Comparison of ENCODE assay signal across 8 cellular contexts in genomic region chr19:801030-801860, GRCh38. TPM values are rescaled to one million over a fixed set of nuclear protein-coding genes. Genes with fewer than 3 reads are reported as not detected.
DNase-seq lines count a peak whose midpoint lies in the region; FAIRE-seq and TF ChIP-seq lines count a peak whose summit lies in the region.

No MANE protein-coding gene starts in this region.

- H3K27me3 Mint-ChIP-seq in neural progenitor cell (ENCODE audit: insufficient read depth, low read depth) = peaks cover 13% of the 10 kb centered on the region

- peaks cover 84% of the 10 kb centered on the region for H4K20me1 ChIP-seq in neural progenitor cell (ENCODE audit: low read depth)

- peaks cover 39% of the 10 kb centered on the region for H3K4me1 ChIP-seq in neural progenitor cell

- H2AFZ ChIP-seq in neural progenitor cell (replicated peaks) = no peak overlapping the region

- no peak overlapping the region for H3K27ac ChIP-seq in neural progenitor cell

- peaks cover 47% of the 10 kb centered on the region for H3K4me1 Mint-ChIP-seq in neural progenitor cell

- H3K4me3 ChIP-seq in epithelial cell of proximal tubule (ENCODE audit: low read depth, low read length) (peak overlapping the region; percentile 92), neural progenitor cell (no peak overlapping the region)

- peak overlapping the region; percentile 11 for H3K9ac ChIP-seq in neural progenitor cell

- no peaks in the 10 kb centered on the region for H3K9me3 Mint-ChIP-seq in neural progenitor cell

- no peaks in the 10 kb centered on the region for H3K9me3 ChIP-seq in neural progenitor cell (ENCODE audit: low read depth)

- no peaks in the 10 kb centered on the region for H3K27me3 ChIP-seq in neural progenitor cell

- peaks cover 85% of the 10 kb centered on the region for H3K79me2 ChIP-seq in neural progenitor cell (ENCODE audit: low read depth)

- no peaks in the 10 kb centered on the region for H3K36me3 ChIP-seq in neural progenitor cell

- H3K36me3 Mint-ChIP-seq in neural progenitor cell = peaks cover 19% of the 10 kb centered on the region

- no peak overlapping the region for H3K27ac Mint-ChIP-seq in neural progenitor cell

- peaks cover 41% of the 10 kb centered on the region for H3F3A ChIP-seq in neural progenitor cell (ENCODE audit: low read depth)

- FAIRE-seq in HTR-8/SVneo (lab: Jason Lieb, UNC) = no peak

- H3K4me3 Mint-ChIP-seq in neural progenitor cell = peak overlapping the region; percentile 74

- peak overlapping the region; percentile 53 for H3K4me2 ChIP-seq in neural progenitor cell

- DNase-seq in D341Med (ENCODE audit: low spot score) (peak; percentile 55), epithelial cell of proximal tubule (ENCODE audit: low read depth) (no peak), neural progenitor cell (ENCODE audit: low spot score) (no peak), NCI-H1105 treated with DMSO at 0.1 percent for 48 hours (lab: John Stamatoyannopoulos, UW) (no peak), OCI-M2 (lab: John Stamatoyannopoulos, UW; ENCODE audit: unreplicated experiment) (no peak), HTR-8/SVneo (ENCODE audit: insufficient read length, low spot score) (no peak), GM20000 (ENCODE audit: low spot score) (no peak)

- TF ChIP-seq CTCF in epithelial cell of proximal tubule (conservative IDR thresholded peaks at IDR 0.05; ENCODE audit: low read depth, low read length) (no peak), neural progenitor cell (IDR thresholded peaks at IDR 0.05) (no peak), GM20000 (IDR thresholded peaks at IDR 0.05; ENCODE audit: extremely low read depth, missing control alignments) (no peak)

TF ChIP-seq in PFSK-1, 5 proteins besides CTCF, POLR2A, EP300 and RAD21:
- TF ChIP-seq POLR2AphosphoS5 (IDR thresholded peaks at IDR 0.05; ENCODE audit: low read depth, low read length) (no peak), SIN3A (IDR thresholded peaks at IDR 0.05; ENCODE audit: borderline replicate concordance, insufficient read depth, low read length) (peak; percentile 74; the same call in 1 of the 2 replicates), REST (IDR thresholded peaks at IDR 0.05; ENCODE audit: insufficient read depth in 1 of 2, low read depth in 2 of 2, low read length in 2 of 2) (no peak), FOXP2 (optimal IDR thresholded peaks at IDR 0.05; ENCODE audit: borderline replicate concordance, extremely low read depth, extremely low read length, insufficient read depth) (peak; percentile 36), TAF1 (IDR thresholded peaks at IDR 0.05; ENCODE audit: borderline replicate concordance, insufficient read depth, low read length) (no peak)
TF ChIP-seq in PFSK-1: peak in this region for 2.

RNA-seq across cellular contexts. Expression of gene PTBP1, which starts 4.0 kb away (rescaled TPM):
- polyA plus RNA-seq in PFSK-1 (2012; ENCODE audit: insufficient read length, low read depth) = 700 TPM
- 186 and 453 TPM in 2 replicates for total RNA-seq in epithelial cell of proximal tubule
- 237 and 543 TPM in 2 replicates for total RNA-seq in neural progenitor cell (ENCODE audit: low replicate concordance)

RNA-seq across cellular contexts. Expression of gene PLPPR3, which starts 20.5 kb away (rescaled TPM):
- polyA plus RNA-seq in PFSK-1 (2012; ENCODE audit: insufficient read length, low read depth) = 24.3 TPM
- 0.07 and 0.75 TPM in 2 replicates for total RNA-seq in epithelial cell of proximal tubule
- total RNA-seq in neural progenitor cell (ENCODE audit: low replicate concordance) = 15.6 and 91.6 TPM in 2 replicates

RNA-seq across cellular contexts. Expression of gene AZU1, which starts 26.4 kb away (rescaled TPM):
- polyA plus RNA-seq in PFSK-1 (2012; ENCODE audit: insufficient read length, low read depth) = 0.93 TPM
- total RNA-seq in epithelial cell of proximal tubule (not detected in 2 replicates), neural progenitor cell (ENCODE audit: low replicate concordance) (1.0 and 2.0 TPM in 2 replicates)

RNA-seq across cellular contexts. Expression of gene PRTN3, which starts 39.6 kb away (rescaled TPM):
- 1.4 TPM for polyA plus RNA-seq in PFSK-1 (2012; ENCODE audit: insufficient read length, low read depth)
- total RNA-seq in epithelial cell of proximal tubule (not detected in 2 replicates), neural progenitor cell (ENCODE audit: low replicate concordance) (0.28 TPM in 1 of 2 replicates, not detected in the other)

RNA-seq across cellular contexts. Expression of gene MISP, which starts 50.3 kb away (rescaled TPM):
- 0.10 TPM for polyA plus RNA-seq in PFSK-1 (2012; ENCODE audit: insufficient read length, low read depth)
- 25.2 and 41.5 TPM in 2 replicates for total RNA-seq in epithelial cell of proximal tubule
- total RNA-seq in neural progenitor cell (ENCODE audit: low replicate concordance) = not detected in 2 replicates
